8 cellular contexts compared by ENCODE assay signal in genomic region chr12:47276253-47277070, GRCh38.
DNase-seq lines count a peak whose midpoint lies in the region; TF ChIP-seq lines count a peak whose summit lies in the region.

No MANE protein-coding gene starts in this region.

- H3K27me3 ChIP-seq in Loucy (ENCODE audit: insufficient read depth, low read length, poor library complexity, severe bottlenecking), result no peaks in the 10 kb centered on the region
- no peaks in the 10 kb centered on the region for H3K27me3 ChIP-seq in fibroblast of lung (ENCODE audit: control insufficient read depth, insufficient read depth, low read length)

- H3K79me2 ChIP-seq in Loucy (ENCODE audit: insufficient read depth, low read length) (no peaks in the 10 kb centered on the region), fibroblast of lung (ENCODE audit: control insufficient read depth, insufficient read depth, low read length) (no peaks in the 10 kb centered on the region)

- CTCF ChIA-PET in activated CD4-positive, alpha-beta T cell treated with anti-CD3 and anti-CD28 coated beads, Interleukin-2, amount 10 ng/mL, durations not matched to agents 7 days and 5 days (lab: Charles Lee), result interaction anchor here (0.6 to 1.6 kb wide), 12 partner anchors 8 to 1261 kb away, joined by 3 to 4 read pairs (median 3); no protein-coding TSS in a partner anchor

- H3K9me2 ChIP-seq in Loucy (replicated peaks; ENCODE audit: low read depth, low read length), result no peaks in the 10 kb centered on the region

- no peak for TF ChIP-seq CTCF in HFF-Myc (IDR thresholded peaks at IDR 0.05; ENCODE audit: low read depth, low read length, missing control alignments)
- TF ChIP-seq CTCF in Loucy (conservative IDR thresholded peaks at IDR 0.05; ENCODE audit: low read length), result no peak
- TF ChIP-seq CTCF in fibroblast of lung (conservative IDR thresholded peaks at IDR 0.05 in 1 of 2, IDR thresholded peaks at IDR 0.05 in 1 of 2; ENCODE audit: low read depth in 1 of 2, low read length in 2 of 2), result no peak

- peak overlapping the region; percentile 53 for H3K4me3 Mint-ChIP-seq in activated CD4-positive, alpha-beta T cell treated with anti-CD3 and anti-CD28 coated beads, Interleukin-2, amount 10 ng/mL, durations not matched to agents 7 days and 5 days

- POLR2A ChIA-PET in activated CD4-positive, alpha-beta T cell treated with anti-CD3 and anti-CD28 coated beads, Interleukin-2, amount 10 ng/mL, durations not matched to agents 7 days and 5 days (lab: Charles Lee), result interaction anchor here (0.6 to 1.2 kb wide), 2 partner anchors 30 to 373 kb away, joined by 5 to 8 read pairs; no protein-coding TSS in a partner anchor

- H3F3A ChIP-seq in Loucy (ENCODE audit: low read depth), result no peaks in the 10 kb centered on the region

- H3K4me1 ChIP-seq in Loucy (ENCODE audit: insufficient read depth, low read length, poor library complexity, severe bottlenecking), result peaks cover 50% of the 10 kb centered on the region
- H3K4me1 ChIP-seq in fibroblast of lung (ENCODE audit: control insufficient read depth, extremely low read depth, insufficient read depth, low read length), result peaks cover 12% of the 10 kb centered on the region

- peak overlapping the region; percentile 79 for H3K4me2 ChIP-seq in Loucy (ENCODE audit: low read depth, low read length, poor library complexity, severe bottlenecking)
- H3K4me2 ChIP-seq in fibroblast of lung (ENCODE audit: extremely low read depth, insufficient read depth, low read length), result no peak overlapping the region

- peaks cover 74% of the 10 kb centered on the region for H3K4me1 Mint-ChIP-seq in activated CD4-positive, alpha-beta T cell treated with anti-CD3 and anti-CD28 coated beads, Interleukin-2, amount 10 ng/mL, durations not matched to agents 7 days and 5 days

- H2AFZ ChIP-seq in Loucy (ENCODE audit: low read length), result peak overlapping the region; percentile 69
- no peak overlapping the region for H2AFZ ChIP-seq in fibroblast of lung (ENCODE audit: low read length)

- H4K20me1 ChIP-seq in Loucy (ENCODE audit: insufficient read depth, low read length, poor library complexity, severe bottlenecking) (no peaks in the 10 kb centered on the region), fibroblast of lung (ENCODE audit: control insufficient read depth, extremely low read depth, insufficient read depth, low read length) (no peaks in the 10 kb centered on the region)

- H3K36me3 ChIP-seq in Loucy (ENCODE audit: insufficient read depth, low read length) (no peaks in the 10 kb centered on the region), fibroblast of lung (ENCODE audit: control insufficient read depth, insufficient read depth, low read length) (no peaks in the 10 kb centered on the region)

- H3K9ac ChIP-seq in Loucy (ENCODE audit: low read depth, low read length, poor library complexity, severe bottlenecking), result peak overlapping the region; percentile 48
- H3K9ac ChIP-seq in fibroblast of lung (ENCODE audit: insufficient read depth, low read length), result no peak overlapping the region

- H3K4me3 ChIP-seq in HFF-Myc (replicated peaks; ENCODE audit: low read depth, low read length) (no peak overlapping the region), Loucy (ENCODE audit: low read length, poor library complexity, severe bottlenecking) (peak overlapping the region; percentile 59), fibroblast of lung (replicated peaks in 1 of 4; ENCODE audit: control extremely low read depth in 1 of 4, insufficient read depth in 1 of 4, low read depth in 3 of 4, low read length in 4 of 4) (no peak overlapping the region)

- peak overlapping the region; percentile 91 for H3K27ac Mint-ChIP-seq in activated CD4-positive, alpha-beta T cell treated with anti-CD3 and anti-CD28 coated beads, Interleukin-2, amount 10 ng/mL, durations not matched to agents 7 days and 5 days

- peak; percentile 23 for DNase-seq in activated CD4-positive, CD25-positive, alpha-beta regulatory T cell treated with anti-CD3 and anti-CD28 coated beads, Interleukin-2, amount 50 U/mL, for 16 hours (ENCODE audit: low read depth, low spot score)
- no peak for DNase-seq in activated CD4-positive, CD25-positive, alpha-beta regulatory T cell treated with anti-CD3 and anti-CD28 coated beads, Interleukin-2, amount 50 U/mL, for 72 hours
- peak; percentile 32 for DNase-seq in HFF-Myc (ENCODE audit: extremely low read depth, low read depth)
- DNase-seq in activated CD4-positive, alpha-beta T cell treated with anti-CD3 and anti-CD28 coated beads, Interleukin-2, amount 10 ng/mL, durations not matched to agents 7 days and 5 days, result peak; percentile 81
- DNase-seq in fibroblast of lung (ENCODE audit: low read depth in 2 of 2), result peak; percentile 72 to 79
- peak; percentile 40 for DNase-seq in stimulated activated CD4-positive, alpha-beta T cell treated with anti-CD3 and anti-CD28 coated beads, Interleukin-4, amount 100 ng/mL, for 24 hours
- no peak for DNase-seq in DMS79 treated with DMSO at 0.1 percent for 48 hours (lab: John Stamatoyannopoulos, UW)

- H3K27ac ChIP-seq in fibroblast of lung (ENCODE audit: insufficient read depth, low read length), result no peak overlapping the region

- H3K9me3 ChIP-seq in Loucy (ENCODE audit: insufficient read depth, low read depth, low read length) (no peaks in the 10 kb centered on the region), fibroblast of lung (ENCODE audit: control insufficient read depth, insufficient read depth, low read depth, low read length) (no peaks in the 10 kb centered on the region)

- peaks cover 11% of the 10 kb centered on the region for H3K9me3 Mint-ChIP-seq in activated CD4-positive, alpha-beta T cell treated with anti-CD3 and anti-CD28 coated beads, Interleukin-2, amount 10 ng/mL, durations not matched to agents 7 days and 5 days

- H3K36me3 Mint-ChIP-seq in activated CD4-positive, alpha-beta T cell treated with anti-CD3 and anti-CD28 coated beads, Interleukin-2, amount 10 ng/mL, durations not matched to agents 7 days and 5 days (ENCODE audit: low read depth), result peaks cover 20% of the 10 kb centered on the region

- H3K27me3 Mint-ChIP-seq in activated CD4-positive, alpha-beta T cell treated with anti-CD3 and anti-CD28 coated beads, Interleukin-2, amount 10 ng/mL, durations not matched to agents 7 days and 5 days, result no peaks in the 10 kb centered on the region

Comparison
In these comparisons a context has a peak if more than half of its experiments do, and no peak if none do; other contexts are left out.
1. DNase-seq: peak in activated CD4-positive, CD25-positive, alpha-beta regulatory T cell treated with anti-CD3 and anti-CD28 coated beads, Interleukin-2, amount 50 U/mL, for 16 hours (single experiment), HFF-Myc (single experiment), activated CD4-positive, alpha-beta T cell treated with anti-CD3 and anti-CD28 coated beads, Interleukin-2, amount 10 ng/mL, durations not matched to agents 7 days and 5 days (single experiment), fibroblast of lung (2 of 2) and stimulated activated CD4-positive, alpha-beta T cell treated with anti-CD3 and anti-CD28 coated beads, Interleukin-4, amount 100 ng/mL, for 24 hours (single experiment); none in activated CD4-positive, CD25-positive, alpha-beta regulatory T cell treated with anti-CD3 and anti-CD28 coated beads, Interleukin-2, amount 50 U/mL, for 72 hours (single experiment) and DMS79 treated with DMSO at 0.1 percent for 48 hours (single experiment).